ENCODE assay signal across 9 cellular contexts in genomic region chr12:57235012-57235727, GRCh38. TPM values are rescaled to one million over a fixed set of nuclear protein-coding genes. Genes with fewer than 3 reads are reported as not detected.
DNase-seq lines count a peak whose midpoint lies in the region; ATAC-seq and TF ChIP-seq lines count a peak whose summit lies in the region.
"Had no signal": no experiment of that assay in that cellular context is flagged by ENCODE, and none has a peak within 500 bp of the region (broad histone marks: within the 10 kb centered on the region; RNA-seq: fewer than 3 reads in every experiment).

No MANE protein-coding gene starts in this region.

- DNase-seq in HT-29 (ENCODE audit: low spot score): peak; percentile 82
- DNase-seq in SK-N-MC (ENCODE audit: low read depth, low spot score): no peak
- peak; percentile 77 to 87 (median 85) for DNase-seq in heart left ventricle
- DNase-seq in activated CD4-positive, alpha-beta T cell treated with anti-CD3 and anti-CD28 coated beads, Interleukin-2, amount 50 U/mL, for 4 hours: no peak
- DNase-seq in erythroblast (lab: John Stamatoyannopoulos, UW): no peak

- 62 to 69% (median 66%) methylated on average over 22 to 26 of the region's 26 CpGs for WGBS in heart left ventricle, 4 donors

- no peak overlapping the region for H3K9ac ChIP-seq in SK-N-MC (ENCODE audit: insufficient read length)
- H3K9ac ChIP-seq: parathyroid adenoma had no signal

- TF ChIP-seq CTCF in heart left ventricle (IDR thresholded peaks at IDR 0.05): peak in 4 of 12 donors; percentile 8 to 33 (median 22)

- peaks cover 0 to 40% (median 12%) of the 10 kb centered on the region in 9 donors for H3K27me3 ChIP-seq in heart left ventricle

- H3K4me3 ChIP-seq in SK-N-MC (no peak overlapping the region), heart left ventricle (peak overlapping the region in 11 of 12 donors; percentile 10 to 66 (median 53)), skin epidermis (peak overlapping the region in 3 of 7 experiments; percentile 22 to 34 (median 32))

- H3K9me3 ChIP-seq in SK-N-MC (ENCODE audit: low read depth, low read length) (no peaks in the 10 kb centered on the region), heart left ventricle (no peaks in the 10 kb centered on the region)

- TF ChIP-seq POLR2A in heart left ventricle (IDR thresholded peaks at IDR 0.05) (peak in 1 of 2 donors; percentile 31), erythroblast (IDR thresholded peaks at IDR 0.05; ENCODE audit: low read length) (no peak), GM18505 (IDR thresholded peaks at IDR 0.05; ENCODE audit: borderline replicate concordance, extremely low read depth, insufficient read depth, insufficient read length) (no peak)

- ATAC-seq in heart left ventricle: peak in 3 of 4 donors; percentile 34 to 46 (median 38)
- ATAC-seq in GM18505 (IDR thresholded peaks at IDR 0.05; ENCODE audit: unreplicated experiment): no peak
- ATAC-seq: stimulated activated naive CD8-positive, alpha-beta T cell treated with anti-CD3 and anti-CD28 coated beads, Interleukin-15, amount 100 ng/mL, for 72 hours had no signal

- H3K36me3 ChIP-seq in SK-N-MC (ENCODE audit: insufficient read depth, low read length) (peaks cover 42% of the 10 kb centered on the region), heart left ventricle (peaks cover 0 to 40% (median 29%) of the 10 kb centered on the region in 9 donors)

- H3K27ac ChIP-seq in SK-N-MC: peak overlapping the region; percentile 34; the same call in 1 of the 2 replicates
- H3K27ac ChIP-seq in heart left ventricle: peak overlapping the region in 11 of 12 donors; percentile 57 to 88 (median 72)
- peak overlapping the region in 19 of 21 experiments; percentile 11 to 85 (median 58) for H3K27ac ChIP-seq in skin epidermis
- H3K27ac ChIP-seq: parathyroid adenoma had no signal

- H3K4me1 ChIP-seq in heart left ventricle: peaks cover 0 to 86% (median 33%) of the 10 kb centered on the region in 12 donors

- intact Hi-C loops in heart left ventricle (cut with DNase I): loop anchor here in 1 of 10 donors (5.0 kb wide), 1 partner anchor 108 kb away; the partner anchor contains the start of gene LRP1

RNA-seq across cellular contexts. Expression of gene SHMT2, which starts 5.7 kb away (rescaled TPM):
- total RNA-seq in HT-29 (2014; rRNA removed; shearing (Covaris generic)): 295 and 298 TPM in 2 replicates
- 10 to 100 TPM; 26.2 to 46.7 (median 35.5) TPM for total RNA-seq in heart left ventricle
- 10 to 100 TPM; 15.9 to 76.5 TPM for polyA plus RNA-seq in heart left ventricle

RNA-seq across cellular contexts. Expression of gene STAC3, which starts 15.8 kb away (rescaled TPM):
- 0.41 and 1.1 TPM in 2 replicates for total RNA-seq in HT-29 (2014; rRNA removed; shearing (Covaris generic))
- total RNA-seq in heart left ventricle: 1 to 10 TPM in 3 of 9 donors, under 1 TPM in 5, not detected in 1; 0.47 to 5.7 (median 0.92) TPM
- polyA plus RNA-seq in heart left ventricle: under 1 TPM; 0.61 to 0.67 TPM

RNA-seq across cellular contexts. Expression of gene NXPH4, which starts 18.6 kb away (rescaled TPM):
- total RNA-seq in HT-29 (2014; rRNA removed; shearing (Covaris generic)): 0.97 and 2.8 TPM in 2 replicates
- total RNA-seq in heart left ventricle: 1 to 10 TPM; 1.9 to 8.0 (median 3.2) TPM
- polyA plus RNA-seq in heart left ventricle: 1 to 10 TPM; 1.3 to 2.3 TPM

Comparison
In these comparisons a context has a peak if more than half of its experiments do, and no peak if none do; other contexts are left out.
1. DNase-seq: peak in HT-29 (single experiment) and heart left ventricle (5 of 5); none in SK-N-MC (single experiment), activated CD4-positive, alpha-beta T cell treated with anti-CD3 and anti-CD28 coated beads, Interleukin-2, amount 50 U/mL, for 4 hours (0 of 2) and erythroblast (0 of 2).
2. Peak in every context shown above with its lines, with median percentiles within 50 percentile points of each other: H3K27ac ChIP-seq.